8 cellular contexts compared by ENCODE assay signal in genomic region chr3:157129782-157130137, GRCh38. TPM values are rescaled to one million over a fixed set of nuclear protein-coding genes. Genes with fewer than 3 reads are reported as not detected.
A peak's percentile ranks its signal among the peaks of the same experiment; 100 is the strongest.
DNase-seq lines count a peak whose midpoint lies in the region; ATAC-seq lines count a peak whose summit lies in the region.

No MANE protein-coding gene starts in this region.

- POLR2A ChIA-PET in activated naive CD8-positive, alpha-beta T cell treated with anti-CD3 and anti-CD28 coated beads, Interleukin-2, amount 10 ng/mL, durations not matched to agents 7 days and 5 days (lab: Charles Lee): interaction anchor here (0.7 to 6.0 kb wide), 5 partner anchors 9 to 455 kb away, joined by 3 to 49 read pairs (median 7); partner anchors contain the start of gene TIPARP

- H3K36me3 ChIP-seq in stomach smooth muscle (ENCODE audit: control insufficient read depth in 2 of 2, insufficient read depth in 2 of 2, low read length in 2 of 2): peaks cover 0 to 2% of the 10 kb centered on the region in 2 donors

- H3K4me1 ChIP-seq in stomach smooth muscle (ENCODE audit: control insufficient read depth, insufficient read depth, low read length): peaks cover 21% of the 10 kb centered on the region

- peak overlapping the region; percentile 96 for H3K27ac ChIP-seq in layer of hippocampus (ENCODE audit: low read depth, low read length)
- H3K27ac ChIP-seq in stomach smooth muscle (ENCODE audit: low read length): peak overlapping the region; percentile 11

- H3K9ac ChIP-seq in stomach smooth muscle (ENCODE audit: low read length in 2 of 2): peak overlapping the region in 1 of 2 donors; percentile 29

- no peaks in the 10 kb centered on the region for H3K9me3 Mint-ChIP-seq in activated naive CD8-positive, alpha-beta T cell treated with anti-CD3 and anti-CD28 coated beads, Interleukin-2, amount 10 ng/mL, durations not matched to agents 7 days and 5 days

- H3K36me3 Mint-ChIP-seq in activated naive CD8-positive, alpha-beta T cell treated with anti-CD3 and anti-CD28 coated beads, Interleukin-2, amount 10 ng/mL, durations not matched to agents 7 days and 5 days: peaks cover 3% of the 10 kb centered on the region

- peak overlapping the region; percentile 67 for H3K4me3 Mint-ChIP-seq in activated naive CD8-positive, alpha-beta T cell treated with anti-CD3 and anti-CD28 coated beads, Interleukin-2, amount 10 ng/mL, durations not matched to agents 7 days and 5 days

- DNase-seq in stimulated activated CD4-positive, alpha-beta T cell treated with anti-CD3 and anti-CD28 coated beads, Interleukin-15, amount 100 ng/mL, for 24 hours: peak; percentile 15
- DNase-seq in stimulated activated CD4-positive, alpha-beta T cell treated with anti-CD3 and anti-CD28 coated beads, Interleukin-12 subunit alpha, Interleukin-12 subunit beta, amount 100 ng/mL, for 4 hours: no peak
- DNase-seq in activated naive CD8-positive, alpha-beta T cell treated with anti-CD3 and anti-CD28 coated beads, Interleukin-2, amount 10 ng/mL, durations not matched to agents 7 days and 5 days: no peak
- DNase-seq in OCI-M1 (lab: John Stamatoyannopoulos, UW) (no peak), NCI-H128 (lab: John Stamatoyannopoulos, UW; ENCODE audit: unreplicated experiment) (no peak), GM19238 (ENCODE audit: insufficient read length, low spot score) (no peak)

- no peaks in the 10 kb centered on the region for H3K9me3 ChIP-seq in stomach smooth muscle (ENCODE audit: control insufficient read depth in 2 of 2, low read length in 2 of 2)

- H3K4me3 ChIP-seq in stomach smooth muscle (ENCODE audit: low read length in 2 of 2): peak overlapping the region in 1 of 2 donors; percentile 52

- peak; percentile 3 for ATAC-seq in activated naive CD8-positive, alpha-beta T cell treated with anti-CD3 and anti-CD28 coated beads, Interleukin-2, amount 10 ng/mL, durations not matched to agents 7 days and 5 days (ENCODE audit: low read depth)

- H3K4me1 Mint-ChIP-seq in activated naive CD8-positive, alpha-beta T cell treated with anti-CD3 and anti-CD28 coated beads, Interleukin-2, amount 10 ng/mL, durations not matched to agents 7 days and 5 days: peaks cover 63% of the 10 kb centered on the region

- H3K27me3 Mint-ChIP-seq in activated naive CD8-positive, alpha-beta T cell treated with anti-CD3 and anti-CD28 coated beads, Interleukin-2, amount 10 ng/mL, durations not matched to agents 7 days and 5 days: no peaks in the 10 kb centered on the region

- H3K27ac Mint-ChIP-seq in activated naive CD8-positive, alpha-beta T cell treated with anti-CD3 and anti-CD28 coated beads, Interleukin-2, amount 10 ng/mL, durations not matched to agents 7 days and 5 days: peak overlapping the region; percentile 96

- H3K27me3 ChIP-seq in layer of hippocampus (ENCODE audit: control insufficient read depth, insufficient read depth, low read length) (no peaks in the 10 kb centered on the region), stomach smooth muscle (ENCODE audit: control insufficient read depth in 1 of 2, insufficient read depth in 2 of 2, low read length in 2 of 2) (no peaks in the 10 kb centered on the region)

RNA-seq across cellular contexts. Expression of gene CCNL1, which starts 30.2 kb away (rescaled TPM):
- total RNA-seq in activated naive CD8-positive, alpha-beta T cell treated with anti-CD3 and anti-CD28 coated beads, Interleukin-2, amount 10 ng/mL, durations not matched to agents 7 days and 5 days: 100 to 1,000 TPM; 276 to 280 TPM
